Comparison of ENCODE assay signal across 1 cellular context in genomic region chr2:107694667-107695066, GRCh38.
TF ChIP-seq lines count a peak whose summit lies in the region.

No MANE protein-coding gene starts in this region.

TF ChIP-seq in K562, 482 proteins besides CTCF, POLR2A, EP300 and RAD21 (continued from another document):
- no peak for TF ChIP-seq KLF6 (CRISPR knock-in tag; IDR thresholded peaks at IDR 0.05; ENCODE audit: borderline replicate concordance)
- TF ChIP-seq ZSCAN32 (CRISPR knock-in tag; IDR thresholded peaks at IDR 0.05): no peak
- TF ChIP-seq SRSF9 (IDR thresholded peaks at IDR 0.05; ENCODE audit: borderline replicate concordance, low read depth, low read length): no peak
- no peak for TF ChIP-seq ZKSCAN3 (CRISPR knock-in tag; IDR thresholded peaks at IDR 0.05)
- TF ChIP-seq RREB1 (CRISPR knock-in tag; IDR thresholded peaks at IDR 0.05): no peak
- peak; percentile 88 for TF ChIP-seq POLR2AphosphoS2 (IDR thresholded peaks at IDR 0.05; ENCODE audit: low read length)
TF ChIP-seq in K562: peak in this region for 18.
